ENCODE assay signal across 11 cellular contexts in the genomic region with DNA sequence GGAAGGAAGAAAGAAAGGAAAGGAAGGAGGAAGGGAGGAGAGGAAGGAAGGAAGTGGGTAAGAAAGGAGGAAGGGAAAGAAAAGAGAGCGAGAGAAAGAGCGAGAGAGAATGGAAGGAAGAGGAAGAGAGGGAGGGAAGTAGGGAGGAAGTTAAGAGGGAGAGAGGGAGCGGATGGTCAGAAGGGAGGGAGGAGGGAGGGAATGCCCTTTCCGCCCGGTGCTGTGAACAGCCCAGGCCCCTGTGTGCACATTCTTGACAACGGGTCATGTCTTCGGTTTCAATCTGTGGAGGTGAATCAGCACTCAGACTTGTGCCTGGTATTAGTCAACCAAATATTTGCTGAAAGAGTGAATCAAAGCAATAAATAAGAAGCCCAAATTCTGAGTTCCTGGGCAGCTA.
DNase-seq lines count a peak whose midpoint lies in the region; ATAC-seq and TF ChIP-seq lines count a peak whose summit lies in the region.
"Had no signal": no experiment of that assay in that cellular context is flagged by ENCODE, and none has a peak within 500 bp of the region (broad histone marks: within the 10 kb centered on the region; RNA-seq: fewer than 3 reads in every experiment).

No MANE protein-coding gene starts in this region.

- no peak for ATAC-seq in HG03354 (IDR thresholded peaks at IDR 0.05; ENCODE audit: poor library complexity, severe bottlenecking, unreplicated experiment)
- ATAC-seq in GM21717 (IDR thresholded peaks at IDR 0.05; ENCODE audit: unreplicated experiment) = no peak
- ATAC-seq: CD8-positive, alpha-beta T cell had no signal

- POLR2A ChIA-PET in GM10248 (lab: Yijun Ruan, JAX) = no interaction called here

- H3K4me3 ChIP-seq in astrocyte of the spinal cord (ENCODE audit: low read depth, low read length) = no peak overlapping the region

- TF ChIP-seq CTCF in astrocyte of the spinal cord (IDR thresholded peaks at IDR 0.05; ENCODE audit: low read depth, low read length) (no peak), GM10248 (IDR thresholded peaks at IDR 0.05; ENCODE audit: control extremely low read depth, extremely low read depth, low read depth, missing control alignments) (no peak)

- in situ Hi-C loops in ACHN (cut with HindIII; ENCODE audit: low pct_ligation_motif_present, low pct_unique_long_range_greater_than_20kb, low sequenced_read_pairs) (no loop called here), astrocyte of the spinal cord (cut with HindIII; ENCODE audit: low sequenced_read_pairs) (no loop called here)

- peak; percentile 91 for DNase-seq in ACHN
- peak; percentile 8 for DNase-seq in HK-2 (ENCODE audit: unreplicated experiment)
- peak; percentile 85 for DNase-seq in astrocyte of the spinal cord (ENCODE audit: low read depth, low spot score)
- DNase-seq in kidney tubule cell (ENCODE audit: low spot score) = peak; percentile 96
- DNase-seq in DMS79 treated with DMSO at 0.1 percent for 48 hours (lab: John Stamatoyannopoulos, UW) = no peak
- DNase-seq in GM10248 (ENCODE audit: extremely low spot score) = no peak
- DNase-seq: activated CD8-positive, alpha-beta memory T cell treated with anti-CD3 and anti-CD28 coated beads, Interleukin-2, amount 50 U/mL, for 4 hours; CD8-positive, alpha-beta T cell; stimulated activated CD4-positive, alpha-beta T cell treated with anti-CD3 and anti-CD28 coated beads, Interleukin-4, amount 100 ng/mL, for 1 hour had no signal

- CTCF ChIA-PET in GM10248 (lab: Yijun Ruan, JAX) = no interaction called here

Comparison
In these comparisons a context has a peak if more than half of its experiments do, and no peak if none do; other contexts are left out.
1. DNase-seq: peak in ACHN (single experiment), HK-2 (single experiment), astrocyte of the spinal cord (single experiment) and kidney tubule cell (single experiment); none in DMS79 treated with DMSO at 0.1 percent for 48 hours (single experiment) and GM10248 (single experiment).